ENCODE assay signal across 17 cellular contexts in genomic region chr9:72894342-72894741, GRCh38. TPM values are rescaled to one million over a fixed set of nuclear protein-coding genes. Genes with fewer than 3 reads are reported as not detected.
DNase-seq lines count a peak whose midpoint lies in the region.
"Had no signal": no experiment of that assay in that cellular context is flagged by ENCODE, and none has a peak within 500 bp of the region (broad histone marks: within the 10 kb centered on the region; RNA-seq: fewer than 3 reads in every experiment).

No MANE protein-coding gene starts in this region.

- H3K4me2 ChIP-seq in skeletal muscle satellite cell (ENCODE audit: low read length), result peak overlapping the region; percentile 40
- H3K4me2 ChIP-seq: PC-9 had no signal

- H3K4me1 ChIP-seq in skeletal muscle satellite cell (ENCODE audit: control insufficient read depth, insufficient read depth, low read length), result peaks cover 33% of the 10 kb centered on the region

- in situ Hi-C loops in SK-MEL-5 (cut with HindIII; ENCODE audit: low pct_unique_long_range_greater_than_20kb, low sequenced_read_pairs), result no loop called here

- H3K27me3 ChIP-seq in skeletal muscle satellite cell (ENCODE audit: control insufficient read depth, insufficient read depth, low read length), result no peaks in the 10 kb centered on the region
- H3K27me3 ChIP-seq: cardiac muscle cell had no signal

- no peaks in the 10 kb centered on the region for H3K9me3 ChIP-seq in skeletal muscle satellite cell (replicated peaks; ENCODE audit: low read length)

- H3K4me3 ChIP-seq in skeletal muscle satellite cell (ENCODE audit: low read length), result peak overlapping the region; percentile 43
- H3K4me3 ChIP-seq: cardiac muscle cell, PC-9, skin epidermis had no signal

- H3K9ac ChIP-seq in skeletal muscle satellite cell (ENCODE audit: low read depth, low read length), result peak overlapping the region; percentile 65

- no peaks in the 10 kb centered on the region for H3K36me3 ChIP-seq in skeletal muscle satellite cell (ENCODE audit: insufficient read depth, low read length)
- H3K36me3 ChIP-seq: cardiac muscle cell had no signal

- DNase-seq in GM04503 (ENCODE audit: low read depth) (peak; percentile 64), SK-MEL-5 (ENCODE audit: low read depth, low spot score) (peak; percentile 65), fibroblast of peridontal ligament (ENCODE audit: extremely low read depth) (peak; percentile 69)
- DNase-seq in activated naive CD4-positive, alpha-beta T cell treated with anti-CD3 and anti-CD28 coated beads, Interleukin-2, amount 50 U/mL, for 16 hours, result no peak
- DNase-seq in stimulated activated CD4-positive, alpha-beta T cell treated with anti-CD3 and anti-CD28 coated beads, Interleukin-12 subunit alpha, Interleukin-12 subunit beta, amount 100 ng/mL, for 4 hours, result no peak
- DNase-seq in activated T-cell treated with anti-CD3 and anti-CD28 coated beads, Interleukin-2, amount 50 U/mL, for 1 hour, result no peak
- DNase-seq: activated gamma-delta T cell treated with Interleukin-2 at 50 U/mL for 16 hours; CD4-positive, CD25-positive, alpha-beta regulatory T cell; effector memory CD4-positive, alpha-beta T cell; NCI-H1930; NCI-H524 treated with DMSO at 0.1 percent for 48 hours; PC-9; stimulated activated naive CD4-positive, alpha-beta T cell had no signal

RNA-seq across cellular contexts. Expression of gene ALDH1A1, which starts 58.5 kb away (rescaled TPM):
- 28.8 and 32.9 TPM in 2 replicates for total RNA-seq in SK-MEL-5 (2014; rRNA removed; shearing (Covaris generic))
- 17.6 and 23.4 TPM in 2 replicates for polyA plus RNA-seq in SK-MEL-5 (2015; cell fraction: cytosol; rRNA removed)
- 5.4 and 8.0 TPM in 2 replicates for polyA plus RNA-seq in SK-MEL-5 (2015; cell fraction: nucleus; rRNA removed)
- total RNA-seq in skeletal muscle satellite cell (2012; rRNA removed), result 6.6 and 15.9 TPM in 2 replicates
- total RNA-seq: activated CD8-positive, alpha-beta memory T cell treated with anti-CD3 and anti-CD28 coated beads for 36 hours had no signal

Comparison
In these comparisons a context has a peak if more than half of its experiments do, and no peak if none do; other contexts are left out.
1. DNase-seq: peak in GM04503 (single experiment), SK-MEL-5 (single experiment) and fibroblast of peridontal ligament (single experiment); none in activated naive CD4-positive, alpha-beta T cell treated with anti-CD3 and anti-CD28 coated beads, Interleukin-2, amount 50 U/mL, for 16 hours (single experiment), stimulated activated CD4-positive, alpha-beta T cell treated with anti-CD3 and anti-CD28 coated beads, Interleukin-12 subunit alpha, Interleukin-12 subunit beta, amount 100 ng/mL, for 4 hours (single experiment) and activated T-cell treated with anti-CD3 and anti-CD28 coated beads, Interleukin-2, amount 50 U/mL, for 1 hour (single experiment).